ENCODE assay signal across 35 cellular contexts in the genomic region with DNA sequence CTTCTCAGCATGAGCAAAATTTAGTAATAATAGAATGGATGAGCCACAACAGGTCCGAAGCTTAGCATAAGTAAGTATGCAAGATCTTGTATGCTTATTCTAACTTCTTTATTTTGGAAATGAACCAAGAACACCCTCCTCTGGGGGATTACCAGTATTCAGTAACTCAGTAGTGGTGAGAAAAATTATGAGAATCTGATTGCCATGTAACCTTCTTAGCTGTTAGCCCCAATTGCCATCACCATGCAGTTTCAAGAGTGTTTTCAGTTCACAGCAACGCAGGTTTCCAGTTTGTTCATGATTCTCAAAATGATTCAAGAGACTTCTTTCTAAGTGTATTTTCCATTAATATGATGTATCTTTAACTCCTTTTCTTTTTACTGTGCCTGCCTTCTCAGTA.
"Had no signal": no experiment of that assay in that cellular context is flagged by ENCODE, and none has a peak within 500 bp of the region (broad histone marks: within the 10 kb centered on the region; RNA-seq: fewer than 3 reads in every experiment).

No MANE protein-coding gene starts in this region.

- H3K9me3 ChIP-seq: MG63 had no signal

- DNase-seq: Karpas-422, Kasumi-1, MG63, MM.1S, MV-4-11, NCI-H1048, NCI-H1092, NCI-H1092 treated with DMSO at 0.1 percent for 48 hours, NCI-H1105, NCI-H1105 treated with DMSO at 0.1 percent for 48 hours, NCI-H1417, NCI-H1417 treated with DMSO at 0.1 percent for 48 hours, NCI-H1436, NCI-H1436 treated with DMSO at 0.1 percent for 48 hours, NCI-H146, NCI-H1694, NCI-H1694 treated with DMSO at 0.1 percent for 48 hours, NCI-H187, NCI-H187 treated with DMSO at 0.1 percent for 48 hours, NCI-H1930, NCI-H2029, NCI-H2029 treated with DMSO at 0.1 percent for 48 hours, NCI-H2081, NCI-H2081 treated with DMSO at 0.1 percent for 48 hours, NCI-H2107, NCI-H2171, NCI-H2171 treated with DMSO at 0.1 percent for 48 hours, NCI-H2227 treated with DMSO at 0.1 percent for 48 hours, NCI-H226, NCI-H345, NCI-H446, NCI-H446 treated with DMSO at 0.1 percent for 48 hours, NCI-H510A, NCI-H510A treated with DMSO at 0.1 percent for 48 hours, NCI-H524 had no signal

- H3K27me3 ChIP-seq: MG63 had no signal

- H3K4me3 ChIP-seq: MG63 had no signal

- H3K36me3 ChIP-seq: MG63 had no signal
